ENCODE assay signal across 12 cellular contexts in the genomic region with DNA sequence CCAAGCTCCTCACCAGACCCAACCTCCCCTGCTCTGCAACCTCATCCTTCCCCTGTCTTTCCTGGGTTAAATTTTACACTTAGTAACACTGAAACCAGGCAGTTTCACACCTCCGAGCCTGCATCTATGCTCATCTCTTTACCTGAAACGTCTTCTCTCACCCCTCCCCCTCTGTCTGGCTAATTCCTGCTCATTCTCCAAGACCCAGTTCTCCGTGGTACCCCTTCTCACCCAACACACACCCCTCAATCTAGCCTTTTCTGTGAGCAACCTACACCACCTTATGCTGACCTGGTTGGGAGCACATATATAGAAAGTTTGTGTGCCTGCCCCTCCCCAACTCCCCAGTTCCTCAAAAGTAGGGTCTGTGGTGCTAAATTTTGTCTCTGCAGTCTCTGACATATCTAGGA. TPM values are rescaled to one million over a fixed set of nuclear protein-coding genes. Genes with fewer than 3 reads are reported as not detected.
DNase-seq lines count a peak whose midpoint lies in the region; ATAC-seq and TF ChIP-seq lines count a peak whose summit lies in the region.
"Had no signal": no experiment of that assay in that cellular context is flagged by ENCODE, and none has a peak within 500 bp of the region (broad histone marks: within the 10 kb centered on the region; RNA-seq: fewer than 3 reads in every experiment).

No MANE protein-coding gene starts in this region.

- TF ChIP-seq CTCF in GM10248 (IDR thresholded peaks at IDR 0.05; ENCODE audit: control extremely low read depth, extremely low read depth, low read depth, missing control alignments) (no peak), foreskin keratinocyte (conservative IDR thresholded peaks at IDR 0.05) (no peak)

- H3K27ac ChIP-seq in foreskin keratinocyte, result no peak overlapping the region
- H3K27ac ChIP-seq: skin epidermis had no signal

- POLR2A ChIA-PET in GM10248 (lab: Yijun Ruan, JAX), result no interaction called here

- H3K4me1 ChIP-seq in foreskin keratinocyte, result peaks cover 3% of the 10 kb centered on the region

- ATAC-seq in GM19025 (IDR thresholded peaks at IDR 0.05; ENCODE audit: low read depth, unreplicated experiment) (peak; percentile 24), HG02642 (IDR thresholded peaks at IDR 0.05; ENCODE audit: poor library complexity, unreplicated experiment) (peak; percentile 25), HG03460 (IDR thresholded peaks at IDR 0.05; ENCODE audit: unreplicated experiment) (peak; percentile 36), HG02884 (IDR thresholded peaks at IDR 0.05; ENCODE audit: unreplicated experiment) (no peak), HG03469 (IDR thresholded peaks at IDR 0.05; ENCODE audit: unreplicated experiment) (no peak), foreskin keratinocyte (no peak)
- ATAC-seq: Panc1 had no signal

- peak; percentile 54 for DNase-seq in GM10248 (ENCODE audit: extremely low spot score)
- DNase-seq in hippocampal formation (lab: John Stamatoyannopoulos, UW), result no peak
- no peak for DNase-seq in foreskin keratinocyte
- DNase-seq: erythroblast, NCI-H2081 treated with DMSO at 0.1 percent for 48 hours had no signal

- CTCF ChIA-PET in GM10248 (lab: Yijun Ruan, JAX), result interaction anchor here (1.0 to 1.6 kb wide), 4 partner anchors 10 to 393 kb away, joined by 3 to 4 read pairs (median 4); no protein-coding TSS in a partner anchor

- no peaks in the 10 kb centered on the region for H3K27me3 ChIP-seq in foreskin keratinocyte

RNA-seq across cellular contexts. Expression of gene KIAA1614, which starts 3.7 kb away (rescaled TPM):
- 1.6 and 1.7 TPM in 2 replicates for total RNA-seq in foreskin keratinocyte
- polyA plus RNA-seq in foreskin keratinocyte, result 0.90 and 1.3 TPM in 2 replicates

Comparison
In these comparisons a context has a peak if more than half of its experiments do, and no peak if none do; other contexts are left out.
1. ATAC-seq: peak in GM19025 (single experiment), HG02642 (single experiment) and HG03460 (single experiment); none in HG02884 (single experiment), HG03469 (single experiment) and foreskin keratinocyte (single experiment).